In genomic region chr3:95226437-95226836, GRCh38 we compare ENCODE assay signal across 38 cellular contexts.
"Had no signal": no experiment of that assay in that cellular context is flagged by ENCODE, and none has a peak within 500 bp of the region (broad histone marks: within the 10 kb centered on the region; RNA-seq: fewer than 3 reads in every experiment).

No MANE protein-coding gene starts in this region.

- H3K9me3 ChIP-seq: adrenal gland, ascending aorta, body of pancreas had no signal

- ATAC-seq: activated naive CD4-positive, alpha-beta T cell treated with anti-CD3 and anti-CD28 coated beads, Interleukin-2, amount 50 U/mL, for 72 hours; activated naive CD8-positive, alpha-beta T cell treated with anti-CD3 and anti-CD28 coated beads, Interleukin-2, amount 50 U/mL, for 24 hours; activated T-cell treated with anti-CD3 and anti-CD28 coated beads, Interleukin-2, amount 50 U/mL, for 4 hours; activated T-cell treated with anti-CD3 and anti-CD28 coated beads, Interleukin-2, amount 50 U/mL, for 72 hours; activated T-helper 17 cell treated with anti-CD3 and anti-CD28 coated beads, Interleukin-2, amount 50 U/mL, for 72 hours; body of pancreas had no signal

- DNase-seq: activated effector memory CD4-positive, alpha-beta T cell treated with anti-CD3 and anti-CD28 coated beads, Interleukin-2, amount 50 U/mL, for 16 hours; activated effector memory CD4-positive, alpha-beta T cell treated with Interleukin-2 at 50 U/mL for 16 hours; activated gamma-delta T cell; activated gamma-delta T cell treated with Interleukin-2 at 50 U/mL for 16 hours; activated naive CD4-positive, alpha-beta T cell; activated naive CD4-positive, alpha-beta T cell treated with anti-CD3 and anti-CD28 coated beads for 36 hours; activated naive CD4-positive, alpha-beta T cell treated with anti-CD3 and anti-CD28 coated beads, Interleukin-2, amount 10 ng/mL, durations not matched to agents 7 days and 5 days; activated naive CD4-positive, alpha-beta T cell treated with anti-CD3 and anti-CD28 coated beads, Interleukin-2, amount 50 U/mL, for 16 hours; activated naive CD4-positive, alpha-beta T cell treated with Interleukin-2 at 50 U/mL for 16 hours; activated naive CD8-positive, alpha-beta T cell treated with anti-CD3 and anti-CD28 coated beads for 36 hours; activated naive CD8-positive, alpha-beta T cell treated with anti-CD3 and anti-CD28 coated beads, Interleukin-2, amount 10 ng/mL, durations not matched to agents 7 days and 5 days; activated naive CD8-positive, alpha-beta T cell treated with anti-CD3 and anti-CD28 coated beads, Interleukin-2, amount 50 U/mL, for 24 hours; activated T-cell treated with anti-CD3 and anti-CD28 coated beads for 4 hours; activated T-cell treated with anti-CD3 and anti-CD28 coated beads, Interleukin-2, amount 50 U/mL, for 1 hour; activated T-cell treated with anti-CD3 and anti-CD28 coated beads, Interleukin-2, amount 50 U/mL, for 24 hours; activated T-cell treated with anti-CD3 and anti-CD28 coated beads, Interleukin-2, amount 50 U/mL, for 4 hours; activated T-cell treated with anti-CD3 and anti-CD28 coated beads, Interleukin-2, amount 50 U/mL, for 48 hours; activated T-cell treated with anti-CD3 and anti-CD28 coated beads, Interleukin-2, amount 50 U/mL, for 72 hours; adrenal gland; amniotic stem cell; amygdala; anterior cingulate cortex; body of pancreas; brain microvascular endothelial cell; caudate nucleus; central memory CD4-positive, alpha-beta T cell; cerebellar nuclear complex had no signal

- H3K27me3 ChIP-seq: adrenal gland, ascending aorta, body of pancreas, brain microvascular endothelial cell, breast epithelium, cardiac muscle cell had no signal

- H3K36me3 ChIP-seq: adrenal gland, ascending aorta, brain microvascular endothelial cell, breast epithelium, cardiac muscle cell had no signal

- H3K27ac ChIP-seq: adrenal gland, ascending aorta, body of pancreas, brain microvascular endothelial cell, breast epithelium, cardiac muscle cell had no signal

- H3K4me1 Mint-ChIP-seq: activated naive CD4-positive, alpha-beta T cell treated with anti-CD3 and anti-CD28 coated beads, Interleukin-2, amount 10 ng/mL, durations not matched to agents 7 days and 5 days; activated naive CD4-positive, alpha-beta T cell treated with anti-CD3 and anti-CD28 coated beads, Interleukin-2, amount 50 U/mL, for 24 hours; activated naive CD8-positive, alpha-beta T cell treated with anti-CD3 and anti-CD28 coated beads for 36 hours; activated naive CD8-positive, alpha-beta T cell treated with anti-CD3 and anti-CD28 coated beads, Interleukin-2, amount 10 ng/mL, durations not matched to agents 7 days and 5 days; activated naive CD8-positive, alpha-beta T cell treated with anti-CD3 and anti-CD28 coated beads, Interleukin-2, amount 50 U/mL, for 24 hours; activated T-helper 17 cell treated with anti-CD3 and anti-CD28 coated beads, Interleukin-2, amount 50 U/mL, for 72 hours; brain; central memory CD8-positive, alpha-beta T cell had no signal

- H3K4me3 ChIP-seq: adrenal gland, ascending aorta, body of pancreas, breast epithelium, cardiac muscle cell had no signal

- H3K36me3 Mint-ChIP-seq: activated naive CD4-positive, alpha-beta T cell treated with anti-CD3 and anti-CD28 coated beads, Interleukin-2, amount 10 ng/mL, durations not matched to agents 7 days and 5 days; activated naive CD4-positive, alpha-beta T cell treated with anti-CD3 and anti-CD28 coated beads, Interleukin-2, amount 50 U/mL, for 24 hours; activated naive CD8-positive, alpha-beta T cell; activated naive CD8-positive, alpha-beta T cell treated with anti-CD3 and anti-CD28 coated beads for 36 hours; activated naive CD8-positive, alpha-beta T cell treated with anti-CD3 and anti-CD28 coated beads, Interleukin-2, amount 10 ng/mL, durations not matched to agents 7 days and 5 days; brain had no signal

- H3K4me1 ChIP-seq: adrenal gland, ascending aorta, body of pancreas, breast epithelium had no signal

- H3K27me3 Mint-ChIP-seq: activated naive CD4-positive, alpha-beta T cell treated with anti-CD3 and anti-CD28 coated beads, Interleukin-2, amount 10 ng/mL, durations not matched to agents 7 days and 5 days; activated naive CD4-positive, alpha-beta T cell treated with anti-CD3 and anti-CD28 coated beads, Interleukin-2, amount 50 U/mL, for 24 hours; activated naive CD8-positive, alpha-beta T cell; activated naive CD8-positive, alpha-beta T cell treated with anti-CD3 and anti-CD28 coated beads for 36 hours; activated naive CD8-positive, alpha-beta T cell treated with anti-CD3 and anti-CD28 coated beads, Interleukin-2, amount 10 ng/mL, durations not matched to agents 7 days and 5 days; activated naive CD8-positive, alpha-beta T cell treated with anti-CD3 and anti-CD28 coated beads, Interleukin-2, amount 50 U/mL, for 24 hours; activated T-cell treated with anti-CD3 and anti-CD28 coated beads, Interleukin-2, amount 50 U/mL, for 24 hours; activated T-helper 17 cell treated with anti-CD3 and anti-CD28 coated beads, Interleukin-2, amount 50 U/mL, for 72 hours; central memory CD8-positive, alpha-beta T cell had no signal

- H3K4me3 Mint-ChIP-seq: activated naive CD4-positive, alpha-beta T cell treated with anti-CD3 and anti-CD28 coated beads for 36 hours; activated naive CD4-positive, alpha-beta T cell treated with anti-CD3 and anti-CD28 coated beads, Interleukin-2, amount 10 ng/mL, durations not matched to agents 7 days and 5 days; activated naive CD4-positive, alpha-beta T cell treated with anti-CD3 and anti-CD28 coated beads, Interleukin-2, amount 50 U/mL, for 24 hours; activated naive CD8-positive, alpha-beta T cell; activated naive CD8-positive, alpha-beta T cell treated with anti-CD3 and anti-CD28 coated beads for 36 hours; activated naive CD8-positive, alpha-beta T cell treated with anti-CD3 and anti-CD28 coated beads, Interleukin-2, amount 10 ng/mL, durations not matched to agents 7 days and 5 days; activated naive CD8-positive, alpha-beta T cell treated with anti-CD3 and anti-CD28 coated beads, Interleukin-2, amount 50 U/mL, for 24 hours; activated T-cell treated with anti-CD3 and anti-CD28 coated beads, Interleukin-2, amount 50 U/mL, for 24 hours; activated T-cell treated with anti-CD3 and anti-CD28 coated beads, Interleukin-2, amount 50 U/mL, for 4 hours; activated T-cell treated with anti-CD3 and anti-CD28 coated beads, Interleukin-2, amount 50 U/mL, for 72 hours; activated T-helper 1 cell treated with anti-CD3 and anti-CD28 coated beads, Interleukin-12 subunit alpha, Interleukin-12 subunit beta, Interleukin-2, Interleukin-4 antibody, amounts not matched to agents 30 ng/mL and 10 ng/mL and 1 ng/mL, durations not matched to agents 14 hours and 24 hours and 36 hours; activated T-helper 17 cell treated with anti-CD3 and anti-CD28 coated beads, Interleukin-2, amount 50 U/mL, for 72 hours; brain; central memory CD8-positive, alpha-beta T cell had no signal

- H3K27ac Mint-ChIP-seq: activated naive CD4-positive, alpha-beta T cell treated with anti-CD3 and anti-CD28 coated beads for 36 hours; activated naive CD4-positive, alpha-beta T cell treated with anti-CD3 and anti-CD28 coated beads, Interleukin-2, amount 10 ng/mL, durations not matched to agents 7 days and 5 days; activated naive CD4-positive, alpha-beta T cell treated with anti-CD3 and anti-CD28 coated beads, Interleukin-2, amount 50 U/mL, for 24 hours; activated naive CD4-positive, alpha-beta T cell treated with anti-CD3 and anti-CD28 coated beads, Interleukin-2, amount 50 U/mL, for 72 hours; activated naive CD8-positive, alpha-beta T cell; activated naive CD8-positive, alpha-beta T cell treated with anti-CD3 and anti-CD28 coated beads for 36 hours; activated naive CD8-positive, alpha-beta T cell treated with anti-CD3 and anti-CD28 coated beads, Interleukin-2, amount 10 ng/mL, durations not matched to agents 7 days and 5 days; activated naive CD8-positive, alpha-beta T cell treated with anti-CD3 and anti-CD28 coated beads, Interleukin-2, amount 50 U/mL, for 24 hours; activated T-cell treated with anti-CD3 and anti-CD28 coated beads, Interleukin-2, amount 50 U/mL, for 24 hours; activated T-cell treated with anti-CD3 and anti-CD28 coated beads, Interleukin-2, amount 50 U/mL, for 72 hours; activated T-helper 1 cell treated with anti-CD3 and anti-CD28 coated beads, Interleukin-12 subunit alpha, Interleukin-12 subunit beta, Interleukin-2, Interleukin-4 antibody, amounts not matched to agents 30 ng/mL and 10 ng/mL and 1 ng/mL, durations not matched to agents 14 hours and 24 hours and 36 hours; activated T-helper 17 cell treated with anti-CD3 and anti-CD28 coated beads, Interleukin-2, amount 50 U/mL, for 72 hours; activated T-helper 2 cell treated with anti-CD3 and anti-CD28 coated beads, Interferon-gamma antibody, Interleukin-2, Interleukin-4, amounts not matched to agents 10 μg/mL and 5 μg/mL and 100 μg/mL, durations not matched to agents 14 hours and 24 hours and 36 hours; brain had no signal
